ENCODE assay signal across 10 cellular contexts in the genomic region with DNA sequence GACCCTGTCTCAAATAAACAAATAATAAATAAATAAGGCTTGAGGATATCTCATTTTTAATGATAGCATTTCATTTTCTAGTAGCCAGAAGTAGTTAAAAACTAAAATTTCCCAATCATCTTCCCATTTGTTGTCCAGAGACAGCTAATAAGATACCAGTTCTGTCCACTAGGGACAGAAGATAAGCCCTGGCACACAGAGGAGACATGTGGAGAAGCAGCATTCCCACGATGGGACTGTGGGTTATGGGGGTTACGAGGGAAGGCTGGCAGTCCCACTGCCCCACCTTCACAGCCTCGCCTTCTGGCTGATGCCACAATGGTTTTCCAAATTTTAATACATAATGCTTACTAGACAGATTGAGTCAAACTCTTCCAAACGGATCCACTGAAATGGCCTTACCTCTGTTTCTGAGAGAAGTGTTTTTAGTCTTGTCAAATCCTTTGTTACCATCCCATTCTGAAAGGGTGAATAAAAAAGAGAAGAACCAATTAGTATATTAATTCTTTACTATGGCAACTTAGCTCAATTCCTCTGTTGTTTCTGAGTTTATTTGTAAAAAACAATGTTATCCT. TPM values are rescaled to one million over a fixed set of nuclear protein-coding genes. Genes with fewer than 3 reads are reported as not detected.
DNase-seq lines count a peak whose midpoint lies in the region; ATAC-seq and TF ChIP-seq lines count a peak whose summit lies in the region.
"Had no signal": no experiment of that assay in that cellular context is flagged by ENCODE, and none has a peak within 500 bp of the region (broad histone marks: within the 10 kb centered on the region; RNA-seq: fewer than 3 reads in every experiment).

No MANE protein-coding gene starts in this region.

- WGBS in sigmoid colon, 2 donors = 90 to 91% methylated on average over 4 of the region's 4 CpGs

- H3K27ac ChIP-seq in HL-60 (replicated peaks) = no peak overlapping the region
- H3K27ac ChIP-seq in sigmoid colon = no peak overlapping the region

- TF ChIP-seq CTCF in Caco-2 (IDR thresholded peaks at IDR 0.05; ENCODE audit: insufficient read depth in 1 of 2, low read depth in 1 of 2, low read length in 1 of 2, severe bottlenecking in 1 of 2, unreplicated experiment in 1 of 2) = peak; percentile 61 to 70
- peak; percentile 11 for TF ChIP-seq CTCF in HL-60 (IDR thresholded peaks at IDR 0.05; ENCODE audit: insufficient read depth, low read length)
- peak; percentile 56 for TF ChIP-seq CTCF in astrocyte of the cerebellum (IDR thresholded peaks at IDR 0.05; ENCODE audit: low read depth, low read length, missing control alignments)
- peak; percentile 49 for TF ChIP-seq CTCF in mesothelial cell of epicardium (IDR thresholded peaks at IDR 0.05; ENCODE audit: unreplicated experiment)
- no peak for TF ChIP-seq CTCF in sigmoid colon (IDR thresholded peaks at IDR 0.05)

- peaks cover 6% of the 10 kb centered on the region for H3K4me1 Mint-ChIP-seq in Caco-2 (ENCODE audit: low read depth, unreplicated experiment)
- peaks cover 3% of the 10 kb centered on the region for H3K4me1 Mint-ChIP-seq in mesothelial cell of epicardium
- H3K4me1 Mint-ChIP-seq in T-cell = peaks cover 15 to 27% (median 22%) of the 10 kb centered on the region in 3 donors
- H3K4me1 Mint-ChIP-seq in activated CD8-positive, alpha-beta memory T cell treated with anti-CD3 and anti-CD28 coated beads, Interleukin-2, amount 10 ng/mL, durations not matched to agents 7 days and 5 days = peaks cover 5% of the 10 kb centered on the region
- H3K4me1 Mint-ChIP-seq: memory B cell had no signal

- CTCF ChIA-PET in Caco-2 (lab: Charles Lee) = interaction anchor here (0.6 to 0.8 kb wide), 2 partner anchors 11 to 23 kb away, joined by 3 to 5 read pairs; no protein-coding TSS in a partner anchor
- CTCF ChIA-PET in T-cell (lab: Charles Lee) = no interaction called here
- CTCF ChIA-PET in activated CD8-positive, alpha-beta memory T cell treated with anti-CD3 and anti-CD28 coated beads, Interleukin-2, amount 10 ng/mL, durations not matched to agents 7 days and 5 days (lab: Charles Lee) = interaction anchor here (1.6 to 2.1 kb wide), 2 partner anchors 14 to 92 kb away, joined by 3 to 9 read pairs; no protein-coding TSS in a partner anchor

- no TSS peak for BruUV-seq in Caco-2 (replicated peaks; lab: Mats Ljungman, UMichigan)

- DNase-seq in Caco-2 (peak in 1 of 2 experiments; percentile 20), HL-60 (ENCODE audit: low read depth in 1 of 2, low spot score in 1 of 2) (peak in 1 of 2 experiments; percentile 17), astrocyte of the cerebellum (ENCODE audit: low read depth) (no peak), mesothelial cell of epicardium (ENCODE audit: low spot score in 2 of 2, unreplicated experiment in 2 of 2) (no peak), T-cell (no peak), sigmoid colon (no peak)
- DNase-seq in activated CD8-positive, alpha-beta memory T cell treated with anti-CD3 and anti-CD28 coated beads, Interleukin-2, amount 10 ng/mL, durations not matched to agents 7 days and 5 days = no peak
- DNase-seq: T1000 had no signal

- TF ChIP-seq EP300 in sigmoid colon (IDR thresholded peaks at IDR 0.05) = no peak

- H3K4me3 Mint-ChIP-seq in Caco-2 (ENCODE audit: unreplicated experiment) (no peak overlapping the region), mesothelial cell of epicardium (no peak overlapping the region), T-cell (no peak overlapping the region)
- H3K4me3 Mint-ChIP-seq in activated CD8-positive, alpha-beta memory T cell treated with anti-CD3 and anti-CD28 coated beads, Interleukin-2, amount 10 ng/mL, durations not matched to agents 7 days and 5 days = no peak overlapping the region
- H3K4me3 Mint-ChIP-seq: memory B cell had no signal

- H3K27me3 ChIP-seq in Caco-2 (replicated peaks; ENCODE audit: control insufficient read depth, insufficient read depth, low read length) (no peaks in the 10 kb centered on the region), HL-60 (ENCODE audit: insufficient read depth, poor library complexity, severe bottlenecking) (no peaks in the 10 kb centered on the region), sigmoid colon (no peaks in the 10 kb centered on the region)

- H3K9me3 ChIP-seq in Caco-2 (no peaks in the 10 kb centered on the region), sigmoid colon (no peaks in the 10 kb centered on the region)

- no peak overlapping the region for H3K4me3 ChIP-seq in Caco-2 (ENCODE audit: low read depth, low read length)
- H3K4me3 ChIP-seq in HL-60 (replicated peaks; ENCODE audit: insufficient read depth, low read length) = no peak overlapping the region
- H3K4me3 ChIP-seq in astrocyte of the cerebellum (ENCODE audit: low read depth, low read length) = no peak overlapping the region
- H3K4me3 ChIP-seq in sigmoid colon = no peak overlapping the region

- H3K36me3 ChIP-seq in Caco-2 (ENCODE audit: control insufficient read depth, insufficient read depth, low read length) (peaks cover 6% of the 10 kb centered on the region), sigmoid colon (peaks cover 0 to 62% (median 11%) of the 10 kb centered on the region in 4 donors)

- H3K4me1 ChIP-seq in Caco-2 (no peaks in the 10 kb centered on the region), sigmoid colon (no peaks in the 10 kb centered on the region)

- no peak for TF ChIP-seq POLR2A in sigmoid colon (IDR thresholded peaks at IDR 0.05)

- H3K27me3 Mint-ChIP-seq in Caco-2 (ENCODE audit: insufficient read depth, unreplicated experiment) = no peaks in the 10 kb centered on the region
- no peaks in the 10 kb centered on the region for H3K27me3 Mint-ChIP-seq in mesothelial cell of epicardium (ENCODE audit: low read depth)
- no peaks in the 10 kb centered on the region for H3K27me3 Mint-ChIP-seq in T-cell
- no peaks in the 10 kb centered on the region for H3K27me3 Mint-ChIP-seq in activated CD8-positive, alpha-beta memory T cell treated with anti-CD3 and anti-CD28 coated beads, Interleukin-2, amount 10 ng/mL, durations not matched to agents 7 days and 5 days
- H3K27me3 Mint-ChIP-seq: memory B cell had no signal

- H3K9me3 Mint-ChIP-seq in Caco-2 (ENCODE audit: unreplicated experiment) = no peaks in the 10 kb centered on the region
- no peaks in the 10 kb centered on the region for H3K9me3 Mint-ChIP-seq in mesothelial cell of epicardium
- H3K9me3 Mint-ChIP-seq in T-cell = peaks cover 5 to 7% (median 6%) of the 10 kb centered on the region in 3 donors
- H3K9me3 Mint-ChIP-seq in activated CD8-positive, alpha-beta memory T cell treated with anti-CD3 and anti-CD28 coated beads, Interleukin-2, amount 10 ng/mL, durations not matched to agents 7 days and 5 days (ENCODE audit: low read depth) = peaks cover 4% of the 10 kb centered on the region
- H3K9me3 Mint-ChIP-seq: memory B cell had no signal

- in situ Hi-C loops in astrocyte of the cerebellum (cut with HindIII; ENCODE audit: low sequenced_read_pairs) = no loop called here

- H3K36me3 Mint-ChIP-seq in Caco-2 (ENCODE audit: insufficient read depth, unreplicated experiment) (peaks cover 42% of the 10 kb centered on the region), mesothelial cell of epicardium (peaks cover 35% of the 10 kb centered on the region), T-cell (peaks cover 49% of the 10 kb centered on the region)
- peaks cover 57% of the 10 kb centered on the region for H3K36me3 Mint-ChIP-seq in activated CD8-positive, alpha-beta memory T cell treated with anti-CD3 and anti-CD28 coated beads, Interleukin-2, amount 10 ng/mL, durations not matched to agents 7 days and 5 days

- POLR2A ChIA-PET in Caco-2 (lab: Charles Lee) (no interaction called here), T-cell (lab: Charles Lee) (no interaction called here)

- ATAC-seq in T-cell (replicated peaks in 1 of 4) (no peak), HG03354 (IDR thresholded peaks at IDR 0.05; ENCODE audit: poor library complexity, severe bottlenecking, unreplicated experiment) (no peak)
- no peak for ATAC-seq in activated CD8-positive, alpha-beta memory T cell treated with anti-CD3 and anti-CD28 coated beads, Interleukin-2, amount 10 ng/mL, durations not matched to agents 7 days and 5 days

- intact Hi-C loops in Caco-2 (cut with micrococcal nuclease; ENCODE audit: unreplicated experiment) = no loop called here
- intact Hi-C loops in sigmoid colon (cut with DNase I) = no loop called here

- no peak overlapping the region for H3K27ac Mint-ChIP-seq in Caco-2 (ENCODE audit: unreplicated experiment)
- H3K27ac Mint-ChIP-seq in mesothelial cell of epicardium = no peak overlapping the region
- no peak overlapping the region for H3K27ac Mint-ChIP-seq in T-cell
- H3K27ac Mint-ChIP-seq in activated CD8-positive, alpha-beta memory T cell treated with anti-CD3 and anti-CD28 coated beads, Interleukin-2, amount 10 ng/mL, durations not matched to agents 7 days and 5 days = no peak overlapping the region
- H3K27ac Mint-ChIP-seq: memory B cell had no signal

RNA-seq across cellular contexts. Expression of a gene that starts 44.2 kb away (rescaled TPM):
- total RNA-seq in Caco-2 (2022) (63.8 and 70.0 TPM in 2 replicates), mesothelial cell of epicardium (84.1 to 86.6 TPM (median 85.6 TPM) in 3 replicates), T-cell (100 to 1,000 TPM in 2 of 5 donors, 10 to 100 TPM in 3; 76.0 to 115 (median 91.6) TPM), sigmoid colon (10 to 100 TPM; 31.7 to 61.5 (median 53.6) TPM)
- 1 to 10 TPM; 2.4 to 8.6 (median 6.0) TPM for polyA plus RNA-seq in sigmoid colon
- 100 to 1,000 TPM in 1 of 2 experiments, 10 to 100 TPM in 1; 77.5 to 102 TPM for total RNA-seq in activated CD8-positive, alpha-beta memory T cell treated with anti-CD3 and anti-CD28 coated beads, Interleukin-2, amount 10 ng/mL, durations not matched to agents 7 days and 5 days

Comparison
In these comparisons a context has a peak if more than half of its experiments do, and no peak if none do; other contexts are left out.
1. CTCF ChIP-seq: peak in Caco-2 (2 of 2), HL-60 (single experiment), astrocyte of the cerebellum (single experiment) and mesothelial cell of epicardium (single experiment); none in sigmoid colon (0 of 4).
2. CTCF ChIA-PET loops: an anchor here in Caco-2 (0.6 to 0.8 kb wide) and activated CD8-positive, alpha-beta memory T cell treated with anti-CD3 and anti-CD28 coated beads, Interleukin-2, amount 10 ng/mL, durations not matched to agents 7 days and 5 days (1.6 to 2.1 kb wide); none called in T-cell.